6 cellular contexts compared by ENCODE assay signal in the genomic region with DNA sequence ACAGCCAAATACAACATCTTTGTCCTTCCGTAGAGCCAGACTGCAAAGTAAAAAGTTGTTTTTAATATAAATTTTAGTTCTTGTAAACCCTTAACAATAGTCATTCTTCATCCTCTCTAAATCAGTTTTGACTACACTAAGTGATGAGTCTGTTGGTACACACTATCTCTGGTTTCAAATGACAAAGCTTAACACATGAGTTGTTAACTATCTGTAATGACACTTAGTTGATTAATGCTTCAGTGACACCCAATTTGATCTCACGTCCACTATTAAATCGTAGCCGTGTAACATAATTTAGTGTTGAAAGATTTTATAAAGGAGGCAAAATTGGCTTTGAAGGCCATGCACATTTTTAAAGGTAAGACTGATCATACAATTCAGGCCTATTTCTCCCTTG.
"Had no signal": no experiment of that assay in that cellular context is flagged by ENCODE, and none has a peak within 500 bp of the region (broad histone marks: within the 10 kb centered on the region; RNA-seq: fewer than 3 reads in every experiment).

No MANE protein-coding gene starts in this region.

- FAIRE-seq: HepG2, K562 had no signal

- H3K4me2 ChIP-seq: KMS-11 had no signal

- H3K27ac ChIP-seq: HL-60, KMS-11 had no signal

- H3K9ac ChIP-seq: KMS-11 had no signal

- ATAC-seq: HepG2, K562 had no signal

- DNase-seq: KBM-7, KG1 had no signal

- H3K4me3 ChIP-seq: K562 had no signal
